Comparison of ENCODE assay signal across 9 cellular contexts in the genomic region with DNA sequence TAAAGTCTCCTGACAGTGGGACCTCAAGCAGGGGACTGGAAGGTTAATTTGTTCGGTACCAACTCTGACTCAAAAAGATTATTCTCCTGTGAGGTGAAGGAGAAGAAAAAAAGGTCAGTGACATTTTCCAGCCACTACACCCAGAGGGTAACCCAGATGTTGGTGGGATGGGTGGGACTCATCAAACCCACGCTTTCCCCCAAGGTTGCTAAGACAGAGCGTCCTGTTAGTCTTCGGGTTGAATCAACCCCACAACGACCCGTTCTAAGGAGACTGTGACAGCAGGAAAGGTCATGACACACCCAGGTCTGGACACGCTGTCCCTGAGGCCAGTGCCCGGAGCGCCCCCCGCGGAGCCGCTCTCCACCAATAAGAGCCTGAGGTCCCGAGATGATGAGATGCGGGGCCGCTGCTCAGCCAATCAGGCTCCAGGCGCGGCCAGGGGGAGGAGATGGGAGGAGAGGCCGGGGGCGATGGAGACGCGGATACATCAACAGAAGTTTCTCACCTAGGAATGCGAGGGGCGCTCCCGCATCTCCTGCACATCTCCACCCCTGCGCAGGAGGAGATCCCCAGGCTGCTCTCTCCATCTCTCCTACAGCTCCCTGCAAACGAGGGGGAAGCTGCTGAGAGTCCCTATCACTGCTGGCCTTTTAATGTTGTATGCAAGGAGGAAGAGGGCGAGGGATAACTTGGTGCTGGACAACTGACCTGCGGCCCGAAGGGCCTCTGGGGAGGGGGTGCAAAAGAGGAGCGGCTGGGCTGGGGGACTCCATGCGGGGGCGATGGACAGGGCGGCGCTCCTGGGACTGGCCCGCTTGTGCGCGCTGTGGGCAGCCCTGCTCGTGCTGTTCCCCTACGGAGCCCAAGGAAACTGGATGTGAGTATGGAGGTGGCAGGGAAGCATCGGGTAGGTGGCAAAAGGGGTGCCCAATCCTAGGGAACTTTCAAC. TPM values are rescaled to one million over a fixed set of nuclear protein-coding genes. Genes with fewer than 3 reads are reported as not detected.
DNase-seq lines count a peak whose midpoint lies in the region; ATAC-seq and TF ChIP-seq lines count a peak whose summit lies in the region.
"Had no signal": no experiment of that assay in that cellular context is flagged by ENCODE, and none has a peak within 500 bp of the region (broad histone marks: within the 10 kb centered on the region; RNA-seq: fewer than 3 reads in every experiment).

A gene with protein sequence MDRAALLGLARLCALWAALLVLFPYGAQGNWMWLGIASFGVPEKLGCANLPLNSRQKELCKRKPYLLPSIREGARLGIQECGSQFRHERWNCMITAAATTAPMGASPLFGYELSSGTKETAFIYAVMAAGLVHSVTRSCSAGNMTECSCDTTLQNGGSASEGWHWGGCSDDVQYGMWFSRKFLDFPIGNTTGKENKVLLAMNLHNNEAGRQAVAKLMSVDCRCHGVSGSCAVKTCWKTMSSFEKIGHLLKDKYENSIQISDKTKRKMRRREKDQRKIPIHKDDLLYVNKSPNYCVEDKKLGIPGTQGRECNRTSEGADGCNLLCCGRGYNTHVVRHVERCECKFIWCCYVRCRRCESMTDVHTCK (plus strand): TSS at position 493 of the 952 bp plus-strand sequence. CDS start 293 bp downstream, at position 786.

- H3K27ac ChIP-seq in IMR-90 (ENCODE audit: insufficient read depth, low read length) = no peak within 1 kb of the TSS
- no peak within 1 kb of the TSS for H3K27ac ChIP-seq in ectodermal cell (ENCODE audit: insufficient read depth, low read depth, low read length, poor library complexity, severe bottlenecking)
- H3K27ac ChIP-seq: KMS-11 had no signal

- H4K8ac ChIP-seq in IMR-90 (ENCODE audit: low read depth in 2 of 2, low read length in 2 of 2) = no peak within 1 kb of the TSS

- 0 out of 2 replicates have a peak within 1 kb of the TSS, but pooled peaks have one; percentile 52 for H3K14ac ChIP-seq in IMR-90 (replicated peaks; ENCODE audit: low read depth, low read length)

- H3K4me2 ChIP-seq in IMR-90 (ENCODE audit: low read depth, low read length) = peak within 1 kb of the TSS; percentile 92
- H3K4me2 ChIP-seq: KMS-11 had no signal

- POLR2A ChIA-PET in IMR-90 (lab: Charles Lee; ENCODE audit: unreplicated experiment) = interaction anchor here (1.0 kb wide), 1 partner anchor 115 kb away, joined by 4 read pairs; no protein-coding TSS in a partner anchor

- WGBS in IMR-90 (ENCODE audit: extremely low coverage in 2 of 2, insufficient read length in 1 of 2), 2 experiments = 5% methylated on average over 8 of the region's 40 CpGs; no CpG with 5 or more reads in 1 of the 2 experiments
- 36 to 37% methylated on average over 40 of the region's 40 CpGs for WGBS in ectodermal cell, 2 experiments

- H4K20me1 ChIP-seq in IMR-90 (ENCODE audit: insufficient read depth, low read length) = no peaks in the 10 kb centered on the region

- H4K91ac ChIP-seq in IMR-90 (ENCODE audit: insufficient read depth, low read depth, low read length) = peak within 1 kb of the TSS; percentile 26; the same call in 1 of the 2 replicates

- H3K4me1 ChIP-seq in IMR-90 (ENCODE audit: control insufficient read depth, insufficient read depth, low read length) (no peaks in the 10 kb centered on the region), ectodermal cell (ENCODE audit: control insufficient read depth, insufficient read depth, low read length) (peaks cover 12% of the 10 kb centered on the region)

- peaks cover 0 to 6% of the 10 kb centered on the region in 2 experiments; a peak in 1 of 4 replicates for H3K79me1 ChIP-seq in IMR-90 (ENCODE audit: low read depth in 1 of 2, low read length in 2 of 2)

- no peak within 1 kb of the TSS for H4K5ac ChIP-seq in IMR-90 (ENCODE audit: low read depth, low read length)

- no peak within 1 kb of the TSS for H2BK20ac ChIP-seq in IMR-90 (ENCODE audit: low read depth, low read length)

- H3K9me1 ChIP-seq in IMR-90 (ENCODE audit: insufficient read depth, low read length) = no peaks in the 10 kb centered on the region

- no peaks in the 10 kb centered on the region for H3K9me3 Mint-ChIP-seq in natural killer cell

- no peak for TF ChIP-seq POLR2A in IMR-90 (IDR thresholded peaks at IDR 0.05; ENCODE audit: low read depth, low read length)

- intact Hi-C loops in IMR-90 (cut with micrococcal nuclease) (no loop called here), natural killer cell (cut with micrococcal nuclease) (no loop called here)

- no peak within 1 kb of the TSS for H2BK15ac ChIP-seq in IMR-90 (ENCODE audit: low read depth, low read length)

- H3K4me3 ChIP-seq in GM06990 (replicated peaks; ENCODE audit: low read depth, low read length) = peak within 1 kb of the TSS; percentile 39
- peak within 1 kb of the TSS; percentile 63 for H3K4me3 ChIP-seq in IMR-90 (ENCODE audit: insufficient read depth, low read depth, low read length)
- peak within 1 kb of the TSS; percentile 18 for H3K4me3 ChIP-seq in ectodermal cell (ENCODE audit: insufficient read depth, low read depth, low read length)

- H3K4ac ChIP-seq in IMR-90 (ENCODE audit: low read depth, low read length) = no peak within 1 kb of the TSS; the same call in 1 of the 2 replicates

- no peak within 1 kb of the TSS for H2BK5ac ChIP-seq in IMR-90 (ENCODE audit: low read depth, low read length, poor library complexity, severe bottlenecking)

- H3K36me3 ChIP-seq in GM06990 (ENCODE audit: control insufficient read depth, insufficient read depth, low read length) (no peaks in the 10 kb centered on the region), IMR-90 (ENCODE audit: control insufficient read depth, insufficient read depth, low read length) (no peaks in the 10 kb centered on the region), ectodermal cell (ENCODE audit: control insufficient read depth, insufficient read depth, low read length) (no peaks in the 10 kb centered on the region)

- no peaks in the 10 kb centered on the region for H3K36me3 Mint-ChIP-seq in natural killer cell

- peak within 1 kb of the TSS; percentile 45 for H3K4me3 Mint-ChIP-seq in natural killer cell

- H3K27ac Mint-ChIP-seq in natural killer cell = no peak within 1 kb of the TSS

- no peak for TF ChIP-seq RAD21 in IMR-90 (IDR thresholded peaks at IDR 0.05; ENCODE audit: low read length)

- H3K23ac ChIP-seq in IMR-90 (ENCODE audit: low read depth, low read length) = peak within 1 kb of the TSS; percentile 65; the same call in 1 of the 2 replicates

- peak; percentile 89 for ATAC-seq in IMR-90 (ENCODE audit: low read depth)
- ATAC-seq in natural killer cell = no peak

- TF ChIP-seq CTCF in GM06990 (IDR thresholded peaks at IDR 0.05; ENCODE audit: insufficient read depth, low read length, poor library complexity, severe bottlenecking) (no peak), IMR-90 (conservative IDR thresholded peaks at IDR 0.05; ENCODE audit: low read depth, low read length) (no peak), natural killer cell (IDR thresholded peaks at IDR 0.05) (no peak)

- in situ Hi-C loops in IMR-90 (cut with MboI; ENCODE audit: low sequenced_read_pairs) (loop anchor here (25.0 kb wide), 2 partner anchors 191 to 341 kb away; a partner anchor contains a TSS), G401 (cut with HindIII; ENCODE audit: low sequenced_read_pairs) (no loop called here)

- CTCF ChIA-PET in IMR-90 (lab: Yijun Ruan, JAX) = no interaction called here

- DNase-seq in GM06990 (ENCODE audit: extremely low read depth, insufficient read length) = no peak
- no peak for DNase-seq in IMR-90
- DNase-seq in natural killer cell = no peak
- no peak for DNase-seq in NCI-H226
- DNase-seq in glomerular visceral epithelial cell (ENCODE audit: extremely low spot score) = no peak
- DNase-seq in G401 (ENCODE audit: low spot score) = no peak
- DNase-seq in NCI-H1436 treated with DMSO at 0.1 percent for 48 hours (lab: John Stamatoyannopoulos, UW) = no peak

- no peak within 1 kb of the TSS for H3K18ac ChIP-seq in IMR-90 (ENCODE audit: low read depth, low read length)

- H3K27me3 Mint-ChIP-seq in natural killer cell (ENCODE audit: low read depth in 2 of 2) = peaks cover 51 to 75% of the 10 kb centered on the region in 2 donors

- no peak within 1 kb of the TSS; the same call in 1 of the 2 replicates for H2BK120ac ChIP-seq in IMR-90 (ENCODE audit: low read depth, low read length)

- H3K4me1 Mint-ChIP-seq in natural killer cell = peaks cover 16 to 22% of the 10 kb centered on the region in 2 donors

- H3K9ac ChIP-seq in IMR-90 (ENCODE audit: low read depth, low read length) = no peak within 1 kb of the TSS; the same call in 1 of the 2 replicates
- H3K9ac ChIP-seq: KMS-11 had no signal

- H3K27me3 ChIP-seq in GM06990 (replicated peaks; ENCODE audit: control insufficient read depth, insufficient read depth, low read length) = peaks cover 5% of the 10 kb centered on the region
- H3K27me3 ChIP-seq in IMR-90 (ENCODE audit: control insufficient read depth, insufficient read depth, low read length) = peaks cover 21% of the 10 kb centered on the region
- peaks cover 49% of the 10 kb centered on the region for H3K27me3 ChIP-seq in ectodermal cell (ENCODE audit: control insufficient read depth, insufficient read depth, low read length, poor library complexity, severe bottlenecking)

- H2AK5ac ChIP-seq in IMR-90 (ENCODE audit: low read depth, low read length) = no peak within 1 kb of the TSS

- peak within 1 kb of the TSS; percentile 87 for H2AFZ ChIP-seq in IMR-90 (replicated peaks; ENCODE audit: low read length, poor library complexity)

- no peak within 1 kb of the TSS for H3K56ac ChIP-seq in IMR-90 (ENCODE audit: extremely low read depth, insufficient read depth, low read length)

- no peaks in the 10 kb centered on the region for H3K9me3 ChIP-seq in IMR-90 (ENCODE audit: control insufficient read depth, insufficient read depth, low read length)
- no peaks in the 10 kb centered on the region for H3K9me3 ChIP-seq in ectodermal cell (ENCODE audit: control insufficient read depth, low read length)

- dilution Hi-C loops in IMR-90 (cut with HindIII; ENCODE audit: low sequenced_read_pairs, unreplicated experiment) = no loop called here

- peak within 1 kb of the TSS; percentile 57 for H2AK9ac ChIP-seq in IMR-90 (replicated peaks; ENCODE audit: low read depth, low read length, poor library complexity)

- BruUV-seq in IMR-90 (replicated peaks; lab: Mats Ljungman, UMichigan) = no TSS peak

TF ChIP-seq in IMR-90, 13 proteins besides CTCF, POLR2A, EP300 and RAD21:
- no peak for TF ChIP-seq RFX5 (IDR thresholded peaks at IDR 0.05; ENCODE audit: low read depth, low read length)

RNA-seq across cellular contexts. Expression of the gene that starts here (rescaled TPM):
- total RNA-seq in IMR-90 (2012; rRNA removed) = 1.1 and 1.7 TPM in 2 replicates
- polyA plus RNA-seq in IMR-90 (2012; rRNA removed) = 0.68 and 0.95 TPM in 2 replicates
- polyA plus RNA-seq in IMR-90 (2012; cell fraction: cytosol; rRNA removed) = 0.22 and 0.25 TPM in 2 replicates
- 0.18 and 0.41 TPM in 2 replicates for polyA plus RNA-seq in IMR-90 (2012; cell fraction: nucleus; rRNA removed; ENCODE audit: low replicate concordance)
- not detected for polyA plus RNA-seq in ectodermal cell (2013, experiment 1 of 4)
- 0.05 TPM for polyA plus RNA-seq in ectodermal cell (2013, experiment 2 of 4)
- not detected for polyA plus RNA-seq in ectodermal cell (2013, experiment 3 of 4)
- not detected for polyA plus RNA-seq in ectodermal cell (2013, experiment 4 of 4)
- total RNA-seq in natural killer cell = not detected
- total RNA-seq in G401 (2014; rRNA removed; shearing (Covaris generic)) = not detected in 2 replicates
